In genomic region chr2:61639721-61640120, GRCh38 we compare ENCODE assay signal across 17 cellular contexts.
"Had no signal": no experiment of that assay in that cellular context is flagged by ENCODE, and none has a peak within 500 bp of the region (broad histone marks: within the 10 kb centered on the region; RNA-seq: fewer than 3 reads in every experiment).

No MANE protein-coding gene starts in this region.

- H3K79me2 ChIP-seq: parathyroid adenoma had no signal

- H3K9me3 ChIP-seq: thoracic aorta had no signal

- DNase-seq: activated CD4-positive, alpha-beta T cell treated with anti-CD3 and anti-CD28 coated beads, Interleukin-2, amount 50 U/mL, for 48 hours; activated CD4-positive, CD25-positive, alpha-beta regulatory T cell treated with anti-CD3 and anti-CD28 coated beads, Interleukin-2, amount 50 U/mL, for 72 hours; activated CD8-positive, alpha-beta memory T cell treated with anti-CD3 and anti-CD28 coated beads, Interleukin-2, amount 10 ng/mL, durations not matched to agents 7 days and 5 days; activated effector memory CD4-positive, alpha-beta T cell treated with anti-CD3 and anti-CD28 coated beads, Interleukin-2, amount 50 U/mL, for 16 hours; activated T-cell treated with anti-CD3 and anti-CD28 coated beads, Interleukin-2, amount 50 U/mL, for 4 hours; amygdala; brain microvascular endothelial cell; cerebellar nuclear complex; immature natural killer cell; left cardiac atrium; retina; stimulated activated CD4-positive, alpha-beta T cell treated with anti-CD3 and anti-CD28 coated beads, Interleukin-4, amount 100 ng/mL, for 4 hours; stimulated activated naive CD8-positive, alpha-beta T cell treated with anti-CD3 and anti-CD28 coated beads, Interleukin-15, amount 100 ng/mL, for 72 hours had no signal

- H3K9ac ChIP-seq: parathyroid adenoma had no signal

- H3K4me1 ChIP-seq: parathyroid adenoma had no signal

- H3K36me3 ChIP-seq: brain microvascular endothelial cell, thoracic aorta had no signal

- ATAC-seq: activated CD8-positive, alpha-beta memory T cell treated with anti-CD3 and anti-CD28 coated beads, Interleukin-2, amount 10 ng/mL, durations not matched to agents 7 days and 5 days; activated T-cell treated with anti-CD3 and anti-CD28 coated beads, Interleukin-2, amount 50 U/mL, for 4 hours; esophagus mucosa; left cardiac atrium; stimulated activated naive CD8-positive, alpha-beta T cell treated with anti-CD3 and anti-CD28 coated beads, Interleukin-15, amount 100 ng/mL, for 72 hours had no signal

- H3K27me3 ChIP-seq: brain microvascular endothelial cell had no signal

- H3K4me3 ChIP-seq: lung, thoracic aorta had no signal

- H3K27ac ChIP-seq: brain microvascular endothelial cell, parathyroid adenoma, thoracic aorta had no signal
